18 cellular contexts compared by ENCODE assay signal in the genomic region with DNA sequence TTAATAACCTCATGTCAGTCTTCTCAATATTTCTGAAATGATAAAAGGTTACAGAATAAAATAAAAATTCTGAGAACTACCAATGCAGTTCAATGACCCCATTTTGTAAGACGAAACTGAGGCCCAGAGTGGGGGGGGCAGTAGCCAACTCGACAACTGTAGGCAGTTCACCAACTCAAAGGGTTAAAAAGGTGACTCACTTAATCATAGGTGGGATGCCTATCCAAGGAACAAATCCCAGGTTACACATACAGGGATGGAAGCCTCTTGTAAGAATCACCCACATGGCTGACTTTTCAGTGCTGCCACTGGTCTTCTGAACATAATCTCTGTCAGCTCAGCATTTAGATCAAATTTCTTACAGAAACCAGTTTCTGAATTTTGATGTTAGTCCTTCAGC. TPM values are rescaled to one million over a fixed set of nuclear protein-coding genes. Genes with fewer than 3 reads are reported as not detected.
DNase-seq lines count a peak whose midpoint lies in the region; TF ChIP-seq lines count a peak whose summit lies in the region.
"Had no signal": no experiment of that assay in that cellular context is flagged by ENCODE, and none has a peak within 500 bp of the region (broad histone marks: within the 10 kb centered on the region; RNA-seq: fewer than 3 reads in every experiment).

No MANE protein-coding gene starts in this region.

- no peaks in the 10 kb centered on the region for H3K36me3 ChIP-seq in neuronal stem cell (replicated peaks in 1 of 2; ENCODE audit: control insufficient read depth in 2 of 2, insufficient read depth in 2 of 2, low read length in 2 of 2)
- H3K36me3 ChIP-seq: BE2C, HAP-1 had no signal

- no peaks in the 10 kb centered on the region for H3K27me3 Mint-ChIP-seq in osteocyte (ENCODE audit: unreplicated experiment)

- no peak overlapping the region for H2AK5ac ChIP-seq in neuronal stem cell (ENCODE audit: low read depth, low read length)

- no peak overlapping the region for H4K91ac ChIP-seq in neuronal stem cell (ENCODE audit: low read depth, low read length, poor library complexity)

- no peak overlapping the region for H3K4me3 Mint-ChIP-seq in osteocyte (ENCODE audit: unreplicated experiment)
- H3K4me3 Mint-ChIP-seq: CD4-positive, CD25-positive, alpha-beta regulatory T cell; CD8-positive, alpha-beta memory T cell had no signal

- no peak overlapping the region for H3K14ac ChIP-seq in neuronal stem cell (ENCODE audit: low read length)

- H3K27ac Mint-ChIP-seq in osteocyte (ENCODE audit: unreplicated experiment): peak overlapping the region; percentile 86
- H3K27ac Mint-ChIP-seq: CD4-positive, CD25-positive, alpha-beta regulatory T cell; CD8-positive, alpha-beta memory T cell had no signal

- TF ChIP-seq CTCF in dorsolateral prefrontal cortex (IDR thresholded peaks at IDR 0.05 in 54 of 56, conservative IDR thresholded peaks at IDR 0.05 in 2 of 56; ENCODE audit: low read depth in 1 of 56, partially characterized antibody in 56 of 56) (no peak), osteocyte (IDR thresholded peaks at IDR 0.05) (no peak), GM10248 (IDR thresholded peaks at IDR 0.05; ENCODE audit: control extremely low read depth, extremely low read depth, low read depth, missing control alignments) (no peak)

- H2BK15ac ChIP-seq in neuronal stem cell (ENCODE audit: low read length): no peak overlapping the region

- no CpG with 5 or more reads among the region's 2 CpGs for WGBS in neuronal stem cell (ENCODE audit: extremely low coverage in 2 of 2, insufficient read length in 2 of 2, insufficient replicate concordance in 1 of 2), 2 donors

- no peaks in the 10 kb centered on the region for H3K9me3 ChIP-seq in neuronal stem cell (replicated peaks in 1 of 2; ENCODE audit: control insufficient read depth in 2 of 2, insufficient read depth in 1 of 2, low read depth in 1 of 2, low read length in 2 of 2)
- H3K9me3 ChIP-seq: BE2C, HAP-1 had no signal

- intact Hi-C loops in dorsolateral prefrontal cortex (cut with DNase I): no loop called here

- peak; percentile 32 for DNase-seq in NCI-H69 (lab: John Stamatoyannopoulos, UW)
- DNase-seq in dorsolateral prefrontal cortex: no peak
- no peak for DNase-seq in osteocyte (ENCODE audit: extremely low spot score, unreplicated experiment)
- no peak for DNase-seq in activated T-cell treated with anti-CD3 and anti-CD28 coated beads, Interleukin-2, amount 50 U/mL, for 1 hour
- DNase-seq in GM10248 (ENCODE audit: extremely low spot score): no peak
- DNase-seq in neuronal stem cell (ENCODE audit: low spot score): no peak
- DNase-seq: ACHN; BE2C; C1 segment of cervical spinal cord; CD4-positive, CD25-positive, alpha-beta regulatory T cell; CD8-positive, alpha-beta memory T cell; COR-L47; DMS 273 treated with DMSO at 0.1 percent for 48 hours; DMS53; DND-41; EL; GM23248 had no signal

- no peak overlapping the region for H4K8ac ChIP-seq in neuronal stem cell (ENCODE audit: low read depth, low read length)

- CTCF ChIA-PET in GM10248 (lab: Yijun Ruan, JAX): no interaction called here

- no peak overlapping the region for H2BK5ac ChIP-seq in neuronal stem cell (ENCODE audit: low read length)

- peaks cover 6% of the 10 kb centered on the region for H3K36me3 Mint-ChIP-seq in osteocyte (ENCODE audit: unreplicated experiment)
- H3K36me3 Mint-ChIP-seq: CD4-positive, CD25-positive, alpha-beta regulatory T cell; CD8-positive, alpha-beta memory T cell had no signal

- POLR2A ChIA-PET in GM10248 (lab: Yijun Ruan, JAX): no interaction called here

- no peak overlapping the region for H3K18ac ChIP-seq in neuronal stem cell (ENCODE audit: low read length)

- H3K23ac ChIP-seq in neuronal stem cell (ENCODE audit: low read depth, low read length, poor library complexity): no peak overlapping the region

- H3K4me2 ChIP-seq in neuronal stem cell (ENCODE audit: insufficient read depth, low read length, poor library complexity, severe bottlenecking): no peak overlapping the region

- H3K27me3 ChIP-seq in dorsolateral prefrontal cortex: no peaks in the 10 kb centered on the region
- H3K27me3 ChIP-seq in neuronal stem cell (ENCODE audit: control insufficient read depth in 3 of 3, insufficient read depth in 3 of 3, low read depth in 1 of 3, low read length in 3 of 3): no peaks in the 10 kb centered on the region
- H3K27me3 ChIP-seq: BE2C had no signal

- H3K79me1 ChIP-seq in neuronal stem cell (ENCODE audit: low read depth, low read length): no peaks in the 10 kb centered on the region

- no peak overlapping the region for H2AFZ ChIP-seq in neuronal stem cell (ENCODE audit: low read length)
- H2AFZ ChIP-seq: GM23248 had no signal

- H3K27ac ChIP-seq in dorsolateral prefrontal cortex (peak overlapping the region in 55 of 59 donors; percentile 48 to 97 (median 91)), neuronal stem cell (replicated peaks; ENCODE audit: low read length) (no peak overlapping the region)
- H3K27ac ChIP-seq: GM23248 had no signal

- no peak overlapping the region for H3K4ac ChIP-seq in neuronal stem cell (ENCODE audit: low read length)

- no peaks in the 10 kb centered on the region for H3K4me1 ChIP-seq in neuronal stem cell (ENCODE audit: control insufficient read depth in 2 of 2, insufficient read depth in 1 of 2, low read depth in 1 of 2, low read length in 2 of 2)
- H3K4me1 ChIP-seq: BE2C, HAP-1 had no signal

- H3K9me3 Mint-ChIP-seq in osteocyte (ENCODE audit: unreplicated experiment): no peaks in the 10 kb centered on the region

- H3K4me3 ChIP-seq in dorsolateral prefrontal cortex (no peak overlapping the region), neuronal stem cell (ENCODE audit: low read length in 2 of 2) (no peak overlapping the region)
- H3K4me3 ChIP-seq: GM23248, HAP-1 had no signal

- H2BK120ac ChIP-seq in neuronal stem cell (ENCODE audit: low read depth, low read length): no peak overlapping the region

- H3K9ac ChIP-seq in neuronal stem cell (ENCODE audit: low read depth, low read length, poor library complexity): no peak overlapping the region
- H3K9ac ChIP-seq: GM23248 had no signal

- H3K4me1 Mint-ChIP-seq in osteocyte (ENCODE audit: unreplicated experiment): peaks cover 71% of the 10 kb centered on the region
- H3K4me1 Mint-ChIP-seq: CD4-positive, CD25-positive, alpha-beta regulatory T cell; CD8-positive, alpha-beta memory T cell had no signal

- H2BK12ac ChIP-seq in neuronal stem cell (ENCODE audit: low read length): no peak overlapping the region

RNA-seq across cellular contexts. Expression of a gene that starts 10.9 kb away (rescaled TPM):
- total RNA-seq in dorsolateral prefrontal cortex: 10 to 100 TPM; 33.6 to 75.1 (median 58.9) TPM
- total RNA-seq in osteocyte: 60.8 and 67.0 TPM in 2 replicates
- polyA plus RNA-seq in neuronal stem cell (2013, experiment 1 of 2): 4.9 TPM
- 5.2 TPM for polyA plus RNA-seq in neuronal stem cell (2013, experiment 2 of 2)
- polyA plus RNA-seq: CD8-positive, alpha-beta memory T cell had no signal
